10 cellular contexts compared by ENCODE assay signal in genomic region chr4:189874591-189874990, GRCh38.
"Had no signal": no experiment of that assay in that cellular context is flagged by ENCODE, and none has a peak within 500 bp of the region (broad histone marks: within the 10 kb centered on the region; RNA-seq: fewer than 3 reads in every experiment).

No MANE protein-coding gene starts in this region.

- H3K4me3 ChIP-seq: GM23248, GM23338, HAP-1 had no signal

- H3K4me1 ChIP-seq: HAP-1 had no signal

- ATAC-seq: GM23338, HCT116 had no signal

- DNase-seq: GM23248, GOT3, H7, H9, HCEC 1CT, HFFc6 had no signal

- H3K36me3 ChIP-seq: HAP-1 had no signal

- H3K27ac ChIP-seq: GM23248 had no signal

- FAIRE-seq: H1 had no signal

- H3K9me3 ChIP-seq: HAP-1 had no signal
